In genomic region chr6:29875734-29876133, GRCh38 we compare ENCODE assay signal across 2 cellular contexts. TPM values are rescaled to one million over a fixed set of nuclear protein-coding genes. Genes with fewer than 3 reads are reported as not detected.
"Had no signal": no experiment of that assay in that cellular context is flagged by ENCODE, and none has a peak within 500 bp of the region (broad histone marks: within the 10 kb centered on the region; RNA-seq: fewer than 3 reads in every experiment).

No MANE protein-coding gene starts in this region.

RNA-seq across cellular contexts. Expression of gene HLA-G, which starts 48.1 kb away (rescaled TPM):
- total RNA-seq: HT1080, IMR-90 had no signal
- polyA plus RNA-seq: IMR-90 had no signal
